Comparison of ENCODE assay signal across 17 cellular contexts in genomic region chr14:54116163-54116562, GRCh38.
DNase-seq lines count a peak whose midpoint lies in the region; ATAC-seq, FAIRE-seq and TF ChIP-seq lines count a peak whose summit lies in the region.
"Had no signal": no experiment of that assay in that cellular context is flagged by ENCODE, and none has a peak within 500 bp of the region (broad histone marks: within the 10 kb centered on the region; RNA-seq: fewer than 3 reads in every experiment).

No MANE protein-coding gene starts in this region.

- ATAC-seq in HepG2 = no peak
- ATAC-seq in right lobe of liver = no peak
- ATAC-seq: CD8-positive, alpha-beta T cell; GM23338 had no signal

- H3K4me2 ChIP-seq in HepG2 (ENCODE audit: low read depth, low read length) = no peak overlapping the region
- H3K4me2 ChIP-seq: BLaER1 treated with 17β-estradiol and CSF1 and Interleukin-3, amounts not matched to agents 10 nM and 100 nM; GM23338 had no signal

- in situ Hi-C loops in HepG2 (cut with HindIII; ENCODE audit: extremely low pct_ligation_motif_present, low pct_unique_long_range_greater_than_20kb) = no loop called here

- H3K36me3 ChIP-seq in HepG2 (replicated peaks in 1 of 2; ENCODE audit: control insufficient read depth in 1 of 2, insufficient read depth in 2 of 2, low read length in 2 of 2) (no peaks in the 10 kb centered on the region), right lobe of liver (no peaks in the 10 kb centered on the region)
- H3K36me3 ChIP-seq: BLaER1 treated with 17β-estradiol and CSF1 and Interleukin-3, amounts not matched to agents 10 nM and 100 nM had no signal

- H3K27me3 ChIP-seq in HepG2 (ENCODE audit: control insufficient read depth in 1 of 2, insufficient read depth in 2 of 2, low read length in 2 of 2) = no peaks in the 10 kb centered on the region
- H3K27me3 ChIP-seq in right lobe of liver = no peaks in the 10 kb centered on the region
- H3K27me3 ChIP-seq: BLaER1 treated with 17β-estradiol and CSF1 and Interleukin-3, amounts not matched to agents 10 nM and 100 nM had no signal

- TF ChIP-seq CTCF in HepG2 (CRISPR knock-in tag; IDR thresholded peaks at IDR 0.05) (no peak), right lobe of liver (IDR thresholded peaks at IDR 0.05) (no peak)

- intact Hi-C loops in HepG2 (cut with micrococcal nuclease; ENCODE audit: unreplicated experiment) (no loop called here), right lobe of liver (cut with DNase I) (no loop called here)

- TF ChIP-seq RAD21 in HepG2 (CRISPR knock-in tag; IDR thresholded peaks at IDR 0.05) = no peak

- TF ChIP-seq EP300 in HepG2 (IDR thresholded peaks at IDR 0.05; ENCODE audit: low read depth in 2 of 2, low read length in 2 of 2) (no peak), HepG2 (CRISPR knock-in tag; IDR thresholded peaks at IDR 0.05; ENCODE audit: borderline replicate concordance) (no peak)

- no peaks in the 10 kb centered on the region for H4K20me1 ChIP-seq in HepG2 (ENCODE audit: insufficient read depth, low read length)
- H4K20me1 ChIP-seq: BLaER1 treated with 17β-estradiol and CSF1 and Interleukin-3, amounts not matched to agents 10 nM and 100 nM had no signal

- no peaks in the 10 kb centered on the region for H3K9me3 ChIP-seq in HepG2 (ENCODE audit: low read length)
- no peaks in the 10 kb centered on the region for H3K9me3 ChIP-seq in right lobe of liver

- DNase-seq in HepG2 (ENCODE audit: low spot score) (no peak), right lobe of liver (no peak), NCI-H526 (lab: John Stamatoyannopoulos, UW) (peak; percentile 91 to 95), SW480 (ENCODE audit: low spot score) (peak; percentile 26), urothelium cell line (ENCODE audit: low spot score) (no peak), putamen (ENCODE audit: low spot score) (no peak), middle frontal gyrus (ENCODE audit: extremely low spot score, low spot score) (no peak), NCI-H446 (lab: John Stamatoyannopoulos, UW) (no peak)
- DNase-seq: Calu3; CD8-positive, alpha-beta T cell; DMS79 treated with DMSO at 0.1 percent for 48 hours; GF-D8; HCEC 1CT; HFFc6 had no signal

- POLR2A ChIA-PET in HepG2 (lab: Yijun Ruan, JAX) = interaction anchor here (1.3 to 3.2 kb wide), 3 partner anchors 9 to 159 kb away, joined by 4 to 33 read pairs (median 14); partner anchors contain the start of gene BMP4

- FAIRE-seq in HepG2 (lab: Jason Lieb, UNC) = no peak
- peak; percentile 69 for FAIRE-seq in urothelium cell line (lab: Jason Lieb, UNC)
- FAIRE-seq: H54 had no signal

- H3K4me3 ChIP-seq in HepG2 (replicated peaks in 1 of 3; ENCODE audit: insufficient read depth in 1 of 3, low read depth in 2 of 3, low read length in 3 of 3) (no peak overlapping the region), right lobe of liver (no peak overlapping the region)
- H3K4me3 ChIP-seq: BLaER1 treated with 17β-estradiol and CSF1 and Interleukin-3, amounts not matched to agents 10 nM and 100 nM; GM23338 had no signal

- no peak overlapping the region for H3K9ac ChIP-seq in HepG2 (ENCODE audit: insufficient read depth, low read depth, low read length)
- H3K9ac ChIP-seq: BLaER1 treated with 17β-estradiol and CSF1 and Interleukin-3, amounts not matched to agents 10 nM and 100 nM had no signal

- BruUV-seq in HepG2 (replicated peaks; lab: Mats Ljungman, UMichigan) = no TSS peak

- H3K4me1 ChIP-seq in HepG2 (ENCODE audit: insufficient read depth, low read length) (peaks cover 74% of the 10 kb centered on the region), right lobe of liver (peaks cover 0 to 2% (median 0%) of the 10 kb centered on the region in 4 donors)
- H3K4me1 ChIP-seq: BLaER1 treated with 17β-estradiol and CSF1 and Interleukin-3, amounts not matched to agents 10 nM and 100 nM had no signal

- no peak overlapping the region for H2AFZ ChIP-seq in HepG2 (ENCODE audit: low read length)
- H2AFZ ChIP-seq: GM23338 had no signal

- peak overlapping the region; percentile 23 for H3K27ac ChIP-seq in HepG2 (ENCODE audit: extremely low read length, insufficient read depth, low read length)
- H3K27ac ChIP-seq in right lobe of liver = no peak overlapping the region
- H3K27ac ChIP-seq: BLaER1 treated with 17β-estradiol and CSF1 and Interleukin-3, amounts not matched to agents 10 nM and 100 nM had no signal

- 94% methylated on average over 1 of the region's 1 CpG for WGBS in HepG2 (ENCODE audit: low lambda C conversion rate)
- 33% methylated on average over 1 of the region's 1 CpG for WGBS in right lobe of liver (ENCODE audit: insufficient coverage, low coverage, low lambda C conversion rate, missing lambda C conversion rate)

- H3K79me2 ChIP-seq in HepG2 (ENCODE audit: insufficient read depth, low read length) = no peaks in the 10 kb centered on the region

- CTCF ChIA-PET in HepG2 (lab: Yijun Ruan, JAX; ENCODE audit: low intra/inter-chr PET ratio, low total read pairs) = no interaction called here

- TF ChIP-seq POLR2A in HepG2 (IDR thresholded peaks at IDR 0.05; ENCODE audit: insufficient read depth in 1 of 2, low read depth in 2 of 2, low read length in 2 of 2) (no peak), right lobe of liver (IDR thresholded peaks at IDR 0.05) (no peak)

TF ChIP-seq in HepG2, 621 proteins besides CTCF, POLR2A, EP300 and RAD21 (continues in another document):
- TF ChIP-seq ZMAT3 (CRISPR knock-in tag; conservative IDR thresholded peaks at IDR 0.05) (no peak), TOE1 (CRISPR knock-in tag; IDR thresholded peaks at IDR 0.05) (no peak), HDAC6 (IDR thresholded peaks at IDR 0.05; ENCODE audit: low read depth, low read length) (no peak), BRF2 (CRISPR knock-in tag; IDR thresholded peaks at IDR 0.05) (no peak), KAT7 (CRISPR knock-in tag; IDR thresholded peaks at IDR 0.05; ENCODE audit: borderline replicate concordance) (no peak), NCOA5 (CRISPR knock-in tag; IDR thresholded peaks at IDR 0.05) (no peak), SNAI1 (CRISPR knock-in tag; IDR thresholded peaks at IDR 0.05; ENCODE audit: borderline replicate concordance) (no peak), ZNF567 (CRISPR knock-in tag; IDR thresholded peaks at IDR 0.05; ENCODE audit: borderline replicate concordance) (no peak), NR3C1 (CRISPR knock-in tag; IDR thresholded peaks at IDR 0.05) (no peak)
- TF ChIP-seq, protein P1, sequence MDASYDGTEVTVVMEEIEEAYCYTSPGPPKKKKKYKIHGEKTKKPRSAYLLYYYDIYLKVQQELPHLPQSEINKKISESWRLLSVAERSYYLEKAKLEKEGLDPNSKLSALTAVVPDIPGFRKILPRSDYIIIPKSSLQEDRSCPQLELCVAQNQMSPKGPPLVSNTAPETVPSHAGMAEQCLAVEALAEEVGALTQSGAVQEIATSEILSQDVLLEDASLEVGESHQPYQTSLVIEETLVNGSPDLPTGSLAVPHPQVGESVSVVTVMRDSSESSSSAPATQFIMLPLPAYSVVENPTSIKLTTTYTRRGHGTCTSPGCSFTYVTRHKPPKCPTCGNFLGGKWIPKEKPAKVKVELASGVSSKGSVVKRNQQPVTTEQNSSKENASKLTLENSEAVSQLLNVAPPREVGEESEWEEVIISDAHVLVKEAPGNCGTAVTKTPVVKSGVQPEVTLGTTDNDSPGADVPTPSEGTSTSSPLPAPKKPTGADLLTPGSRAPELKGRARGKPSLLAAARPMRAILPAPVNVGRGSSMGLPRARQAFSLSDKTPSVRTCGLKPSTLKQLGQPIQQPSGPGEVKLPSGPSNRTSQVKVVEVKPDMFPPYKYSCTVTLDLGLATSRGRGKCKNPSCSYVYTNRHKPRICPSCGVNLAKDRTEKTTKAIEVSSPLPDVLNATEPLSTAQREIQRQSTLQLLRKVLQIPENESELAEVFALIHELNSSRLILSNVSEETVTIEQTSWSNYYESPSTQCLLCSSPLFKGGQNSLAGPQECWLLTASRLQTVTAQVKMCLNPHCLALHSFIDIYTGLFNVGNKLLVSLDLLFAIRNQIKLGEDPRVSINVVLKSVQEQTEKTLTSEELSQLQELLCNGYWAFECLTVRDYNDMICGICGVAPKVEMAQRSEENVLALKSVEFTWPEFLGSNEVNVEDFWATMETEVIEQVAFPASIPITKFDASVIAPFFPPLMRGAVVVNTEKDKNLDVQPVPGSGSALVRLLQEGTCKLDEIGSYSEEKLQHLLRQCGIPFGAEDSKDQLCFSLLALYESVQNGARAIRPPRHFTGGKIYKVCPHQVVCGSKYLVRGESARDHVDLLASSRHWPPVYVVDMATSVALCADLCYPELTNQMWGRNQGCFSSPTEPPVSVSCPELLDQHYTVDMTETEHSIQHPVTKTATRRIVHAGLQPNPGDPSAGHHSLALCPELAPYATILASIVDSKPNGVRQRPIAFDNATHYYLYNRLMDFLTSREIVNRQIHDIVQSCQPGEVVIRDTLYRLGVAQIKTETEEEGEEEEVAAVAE (CRISPR knock-in tag; IDR thresholded peaks at IDR 0.05; ENCODE audit: borderline replicate concordance) = no peak
- TF ChIP-seq, protein P2, sequence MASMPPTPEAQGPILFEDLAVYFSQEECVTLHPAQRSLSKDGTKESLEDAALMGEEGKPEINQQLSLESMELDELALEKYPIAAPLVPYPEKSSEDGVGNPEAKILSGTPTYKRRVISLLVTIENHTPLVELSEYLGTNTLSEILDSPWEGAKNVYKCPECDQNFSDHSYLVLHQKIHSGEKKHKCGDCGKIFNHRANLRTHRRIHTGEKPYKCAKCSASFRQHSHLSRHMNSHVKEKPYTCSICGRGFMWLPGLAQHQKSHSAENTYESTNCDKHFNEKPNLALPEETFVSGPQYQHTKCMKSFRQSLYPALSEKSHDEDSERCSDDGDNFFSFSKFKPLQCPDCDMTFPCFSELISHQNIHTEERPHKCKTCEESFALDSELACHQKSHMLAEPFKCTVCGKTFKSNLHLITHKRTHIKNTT (CRISPR knock-in tag; IDR thresholded peaks at IDR 0.05) = no peak
- TF ChIP-seq, protein P3, sequence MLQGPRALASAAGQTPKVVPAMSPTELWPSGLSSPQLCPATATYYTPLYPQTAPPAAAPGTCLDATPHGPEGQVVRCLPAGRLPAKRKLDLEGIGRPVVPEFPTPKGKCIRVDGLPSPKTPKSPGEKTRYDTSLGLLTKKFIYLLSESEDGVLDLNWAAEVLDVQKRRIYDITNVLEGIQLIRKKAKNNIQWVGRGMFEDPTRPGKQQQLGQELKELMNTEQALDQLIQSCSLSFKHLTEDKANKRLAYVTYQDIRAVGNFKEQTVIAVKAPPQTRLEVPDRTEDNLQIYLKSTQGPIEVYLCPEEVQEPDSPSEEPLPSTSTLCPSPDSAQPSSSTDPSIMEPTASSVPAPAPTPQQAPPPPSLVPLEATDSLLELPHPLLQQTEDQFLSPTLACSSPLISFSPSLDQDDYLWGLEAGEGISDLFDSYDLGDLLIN (CRISPR knock-in tag; IDR thresholded peaks at IDR 0.05; ENCODE audit: borderline replicate concordance) = no peak

Comparison
In these comparisons a context has a peak if more than half of its experiments do, and no peak if none do; other contexts are left out.
1. DNase-seq: peak in NCI-H526 (2 of 2) and SW480 (single experiment); none in HepG2 (single experiment), right lobe of liver (0 of 3), urothelium cell line (single experiment), putamen (single experiment), middle frontal gyrus (single experiment) and NCI-H446 (0 of 2).